ENCODE assay signal across 9 cellular contexts in the genomic region with DNA sequence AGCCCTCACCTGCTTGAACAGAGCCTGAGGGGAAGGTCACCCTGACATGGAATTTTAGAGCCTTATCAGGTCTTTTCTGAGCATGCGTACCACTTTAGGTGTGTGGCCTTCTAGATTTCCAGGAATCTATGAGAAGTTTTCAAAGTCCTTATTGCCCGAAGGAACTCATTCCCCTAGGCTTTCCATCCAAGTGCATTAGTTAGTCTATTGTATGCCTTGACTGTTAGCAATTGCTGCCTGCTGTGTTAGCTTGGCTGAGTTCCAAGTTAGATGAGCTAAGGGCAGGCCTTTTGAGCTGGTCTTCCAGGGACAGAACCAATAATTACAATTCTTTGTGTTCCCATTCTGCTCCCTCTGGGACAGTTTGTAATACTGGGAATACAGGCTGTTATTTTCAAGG. TPM values are rescaled to one million over a fixed set of nuclear protein-coding genes. Genes with fewer than 3 reads are reported as not detected.
DNase-seq lines count a peak whose midpoint lies in the region; ATAC-seq and TF ChIP-seq lines count a peak whose summit lies in the region.
"Had no signal": no experiment of that assay in that cellular context is flagged by ENCODE, and none has a peak within 500 bp of the region (broad histone marks: within the 10 kb centered on the region; RNA-seq: fewer than 3 reads in every experiment).

No MANE protein-coding gene starts in this region.

- H3K27ac ChIP-seq in IMR-90 (ENCODE audit: insufficient read depth, low read length) = no peak overlapping the region

- 0 out of 2 replicates have a peak, but pooled peaks cover 6% of the 10 kb centered on the region for H3K9me1 ChIP-seq in IMR-90 (ENCODE audit: insufficient read depth, low read length)

- H4K91ac ChIP-seq in IMR-90 (ENCODE audit: insufficient read depth, low read depth, low read length) = no peak overlapping the region

- H3K36me3 Mint-ChIP-seq in effector memory CD8-positive, alpha-beta T cell (ENCODE audit: insufficient read depth) = peaks cover 4% of the 10 kb centered on the region

- no peak overlapping the region for H4K8ac ChIP-seq in IMR-90 (ENCODE audit: low read depth in 2 of 2, low read length in 2 of 2)

- H2BK120ac ChIP-seq in IMR-90 (ENCODE audit: low read depth, low read length) = no peak overlapping the region

- in situ Hi-C loops in IMR-90 (cut with MboI; ENCODE audit: low sequenced_read_pairs) = no loop called here
- in situ Hi-C loops in ACHN (cut with HindIII; ENCODE audit: low pct_ligation_motif_present, low pct_unique_long_range_greater_than_20kb, low sequenced_read_pairs) = no loop called here

- TF ChIP-seq CTCF in IMR-90 (conservative IDR thresholded peaks at IDR 0.05; ENCODE audit: low read depth, low read length) (no peak), fibroblast of the aortic adventitia (IDR thresholded peaks at IDR 0.05; ENCODE audit: insufficient read depth, low read length) (no peak)

- H2AK5ac ChIP-seq in IMR-90 (ENCODE audit: low read depth, low read length) = no peak overlapping the region

- H3K36me3 ChIP-seq in IMR-90 (ENCODE audit: control insufficient read depth, insufficient read depth, low read length) = no peaks in the 10 kb centered on the region

- H3K4me2 ChIP-seq in IMR-90 (ENCODE audit: low read depth, low read length) = no peak overlapping the region

- H3K4me1 ChIP-seq in IMR-90 (ENCODE audit: control insufficient read depth, insufficient read depth, low read length) = peaks cover 19% of the 10 kb centered on the region

- no peak overlapping the region for H3K4me3 ChIP-seq in IMR-90 (ENCODE audit: insufficient read depth, low read depth, low read length)
- no peak overlapping the region for H3K4me3 ChIP-seq in fibroblast of the aortic adventitia (ENCODE audit: low read depth, low read length)

- H3K4me3 Mint-ChIP-seq in effector memory CD8-positive, alpha-beta T cell = no peak overlapping the region
- H3K4me3 Mint-ChIP-seq: T-helper 2 cell treated with Interferon-gamma antibody and Interleukin-4, amounts not matched to agents 5 μg/mL and 100 μg/mL, for 36 hours had no signal

- peaks cover 0 to 8% of the 10 kb centered on the region in 2 donors for H3K4me1 Mint-ChIP-seq in effector memory CD8-positive, alpha-beta T cell (ENCODE audit: low read depth in 2 of 2)

- no peak overlapping the region for H4K5ac ChIP-seq in IMR-90 (ENCODE audit: low read depth, low read length)

- BruUV-seq in IMR-90 (replicated peaks; lab: Mats Ljungman, UMichigan) = no TSS peak

- no CpG with 5 or more reads among the region's 2 CpGs for WGBS in IMR-90 (ENCODE audit: extremely low coverage in 2 of 2, insufficient read length in 1 of 2), 2 experiments

- peak; percentile 68 for DNase-seq in IMR-90
- DNase-seq in NCI-H774 (lab: John Stamatoyannopoulos, UW) = peak; percentile 72
- peak; percentile 60 for DNase-seq in fibroblast of the aortic adventitia (ENCODE audit: low read depth)
- DNase-seq in posterior cingulate gyrus = peak in 6 of 10 donors; percentile 30 to 90 (median 45)
- DNase-seq in NOMO-1 (lab: John Stamatoyannopoulos, UW; ENCODE audit: unreplicated experiment in 2 of 2) = no peak
- no peak for DNase-seq in effector memory CD8-positive, alpha-beta T cell
- no peak for DNase-seq in ACHN

- H2BK5ac ChIP-seq in IMR-90 (ENCODE audit: low read depth, low read length, poor library complexity, severe bottlenecking) = no peak overlapping the region

- H3K4ac ChIP-seq in IMR-90 (ENCODE audit: low read depth, low read length) = no peak overlapping the region

- H3K9ac ChIP-seq in IMR-90 (ENCODE audit: low read depth, low read length) = no peak overlapping the region

- dilution Hi-C loops in IMR-90 (cut with HindIII; ENCODE audit: low sequenced_read_pairs, unreplicated experiment) = loop anchor here (25.0 kb wide), 1 partner anchor 256 kb away; no protein-coding TSS in a partner anchor

- H2AK9ac ChIP-seq in IMR-90 (replicated peaks; ENCODE audit: low read depth, low read length, poor library complexity) = no peak overlapping the region

- ATAC-seq in IMR-90 (ENCODE audit: low read depth) (0 out of 2 replicates have a peak, but pooled peaks have one; percentile 5), HG02642 (IDR thresholded peaks at IDR 0.05; ENCODE audit: poor library complexity, unreplicated experiment) (no peak)
- ATAC-seq in effector memory CD8-positive, alpha-beta T cell (replicated peaks) = no peak

- no peak for TF ChIP-seq POLR2A in IMR-90 (IDR thresholded peaks at IDR 0.05; ENCODE audit: low read depth, low read length)

- TF ChIP-seq RAD21 in IMR-90 (IDR thresholded peaks at IDR 0.05; ENCODE audit: low read length) = no peak

- H3K9me3 Mint-ChIP-seq in effector memory CD8-positive, alpha-beta T cell = no peaks in the 10 kb centered on the region
- H3K9me3 Mint-ChIP-seq: T-helper 2 cell treated with Interferon-gamma antibody and Interleukin-4, amounts not matched to agents 5 μg/mL and 100 μg/mL, for 36 hours had no signal

- peaks cover 13 to 16% of the 10 kb centered on the region in 2 donors for H3K27me3 Mint-ChIP-seq in effector memory CD8-positive, alpha-beta T cell

- no peak overlapping the region for H3K27ac Mint-ChIP-seq in effector memory CD8-positive, alpha-beta T cell
- H3K27ac Mint-ChIP-seq: T-helper 2 cell treated with Interferon-gamma antibody and Interleukin-4, amounts not matched to agents 5 μg/mL and 100 μg/mL, for 36 hours had no signal

- no peaks in the 10 kb centered on the region for H3K9me3 ChIP-seq in IMR-90 (ENCODE audit: control insufficient read depth, insufficient read depth, low read length)

- H2AFZ ChIP-seq in IMR-90 (replicated peaks; ENCODE audit: low read length, poor library complexity) = no peak overlapping the region

- POLR2A ChIA-PET in IMR-90 (lab: Charles Lee; ENCODE audit: unreplicated experiment) = no interaction called here

- no peak overlapping the region for H3K23ac ChIP-seq in IMR-90 (ENCODE audit: low read depth, low read length)

- H3K79me1 ChIP-seq in IMR-90 (ENCODE audit: low read depth in 1 of 2, low read length in 2 of 2) = no peaks in the 10 kb centered on the region

- no peak overlapping the region; the same call in 2 of the 3 replicates for H2BK15ac ChIP-seq in IMR-90 (ENCODE audit: low read depth, low read length)

- H3K27me3 ChIP-seq in IMR-90 (ENCODE audit: control insufficient read depth, insufficient read depth, low read length) = no peaks in the 10 kb centered on the region

- intact Hi-C loops in IMR-90 (cut with micrococcal nuclease) (no loop called here), posterior cingulate gyrus (cut with DNase I) (no loop called here)

- CTCF ChIA-PET in IMR-90 (lab: Yijun Ruan, JAX) = interaction anchor here (2.2 kb wide), 1 partner anchor 30 kb away, joined by 10 read pairs; no protein-coding TSS in a partner anchor

- no peaks in the 10 kb centered on the region for H4K20me1 ChIP-seq in IMR-90 (ENCODE audit: insufficient read depth, low read length)

- H3K14ac ChIP-seq in IMR-90 (replicated peaks; ENCODE audit: low read depth, low read length) = no peak overlapping the region

- no peak overlapping the region; the same call in 1 of the 2 replicates for H2BK20ac ChIP-seq in IMR-90 (ENCODE audit: low read depth, low read length)

- no peak overlapping the region for H3K56ac ChIP-seq in IMR-90 (ENCODE audit: extremely low read depth, insufficient read depth, low read length)

- no peak overlapping the region for H3K18ac ChIP-seq in IMR-90 (ENCODE audit: low read depth, low read length)

TF ChIP-seq in IMR-90, 13 proteins besides CTCF, POLR2A, EP300 and RAD21:
- no peak for TF ChIP-seq FOS (IDR thresholded peaks at IDR 0.05; ENCODE audit: low read depth, low read length)
- TF ChIP-seq SMC3 (IDR thresholded peaks at IDR 0.05; ENCODE audit: low read depth, low read length) = no peak
- no peak for TF ChIP-seq MXI1 (IDR thresholded peaks at IDR 0.05; ENCODE audit: borderline replicate concordance, low read depth, low read length)
- TF ChIP-seq CHD1 (IDR thresholded peaks at IDR 0.05; ENCODE audit: low read depth, low read length) = no peak
- TF ChIP-seq, protein P1, sequence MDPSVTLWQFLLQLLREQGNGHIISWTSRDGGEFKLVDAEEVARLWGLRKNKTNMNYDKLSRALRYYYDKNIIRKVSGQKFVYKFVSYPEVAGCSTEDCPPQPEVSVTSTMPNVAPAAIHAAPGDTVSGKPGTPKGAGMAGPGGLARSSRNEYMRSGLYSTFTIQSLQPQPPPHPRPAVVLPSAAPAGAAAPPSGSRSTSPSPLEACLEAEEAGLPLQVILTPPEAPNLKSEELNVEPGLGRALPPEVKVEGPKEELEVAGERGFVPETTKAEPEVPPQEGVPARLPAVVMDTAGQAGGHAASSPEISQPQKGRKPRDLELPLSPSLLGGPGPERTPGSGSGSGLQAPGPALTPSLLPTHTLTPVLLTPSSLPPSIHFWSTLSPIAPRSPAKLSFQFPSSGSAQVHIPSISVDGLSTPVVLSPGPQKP (IDR thresholded peaks at IDR 0.05; ENCODE audit: borderline replicate concordance, low read depth, low read length) = no peak
- TF ChIP-seq BHLHE40 (IDR thresholded peaks at IDR 0.05; ENCODE audit: low read depth, low read length) = no peak
- TF ChIP-seq, protein P2, sequence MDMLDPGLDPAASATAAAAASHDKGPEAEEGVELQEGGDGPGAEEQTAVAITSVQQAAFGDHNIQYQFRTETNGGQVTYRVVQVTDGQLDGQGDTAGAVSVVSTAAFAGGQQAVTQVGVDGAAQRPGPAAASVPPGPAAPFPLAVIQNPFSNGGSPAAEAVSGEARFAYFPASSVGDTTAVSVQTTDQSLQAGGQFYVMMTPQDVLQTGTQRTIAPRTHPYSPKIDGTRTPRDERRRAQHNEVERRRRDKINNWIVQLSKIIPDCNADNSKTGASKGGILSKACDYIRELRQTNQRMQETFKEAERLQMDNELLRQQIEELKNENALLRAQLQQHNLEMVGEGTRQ (IDR thresholded peaks at IDR 0.05; ENCODE audit: low read depth, low read length) = no peak
- TF ChIP-seq MAFK (IDR thresholded peaks at IDR 0.05; ENCODE audit: low read depth, low read length) = no peak
- no peak for TF ChIP-seq MAZ (IDR thresholded peaks at IDR 0.05; ENCODE audit: borderline replicate concordance, low read depth, low read length)
- no peak for TF ChIP-seq CEBPB (IDR thresholded peaks at IDR 0.05; ENCODE audit: low read depth, low read length)
- TF ChIP-seq NFE2L2 (IDR thresholded peaks at IDR 0.05; ENCODE audit: low read depth, low read length) = no peak
- no peak for TF ChIP-seq RCOR1 (IDR thresholded peaks at IDR 0.05; ENCODE audit: insufficient replicate concordance, low read length)
- TF ChIP-seq RFX5 (IDR thresholded peaks at IDR 0.05; ENCODE audit: low read depth, low read length) = no peak
TF ChIP-seq in IMR-90: peak in this region for 0.

RNA-seq across cellular contexts. Expression of a gene that starts 30.8 kb away (rescaled TPM):
- total RNA-seq in IMR-90 (2012; rRNA removed) (35.6 and 38.4 TPM in 2 replicates), fibroblast of the aortic adventitia (ENCODE audit: low replicate concordance) (25.7 and 50.0 TPM in 2 replicates)
- 16.4 and 18.8 TPM in 2 replicates for polyA plus RNA-seq in IMR-90 (2012; rRNA removed)
- 4.5 and 6.3 TPM in 2 replicates for polyA plus RNA-seq in IMR-90 (2012; cell fraction: cytosol; rRNA removed)
- polyA plus RNA-seq in IMR-90 (2012; cell fraction: nucleus; rRNA removed; ENCODE audit: low replicate concordance) = 8.0 and 28.7 TPM in 2 replicates

Comparison
In these comparisons a context has a peak if more than half of its experiments do, and no peak if none do; other contexts are left out.
1. DNase-seq: peak in IMR-90 (single experiment), NCI-H774 (single experiment), fibroblast of the aortic adventitia (single experiment) and posterior cingulate gyrus (6 of 10); none in NOMO-1 (0 of 2), effector memory CD8-positive, alpha-beta T cell (0 of 3) and ACHN (single experiment).